17 cellular contexts compared by ENCODE assay signal in genomic region chr22:50676211-50676636, GRCh38. TPM values are rescaled to one million over a fixed set of nuclear protein-coding genes. Genes with fewer than 3 reads are reported as not detected.
A peak's percentile ranks its signal among the peaks of the same experiment; 100 is the strongest.
DNase-seq lines count a peak whose midpoint lies in the region; ATAC-seq and TF ChIP-seq lines count a peak whose summit lies in the region.
"Had no signal": no experiment of that assay in that cellular context is flagged by ENCODE, and none has a peak within 500 bp of the region (broad histone marks: within the 10 kb centered on the region; RNA-seq: fewer than 3 reads in every experiment).

No MANE protein-coding gene starts in this region.

- peaks cover 23 to 35% of the 10 kb centered on the region in 2 donors for H3K27me3 Mint-ChIP-seq in natural killer cell (ENCODE audit: low read depth in 2 of 2)
- H3K27me3 Mint-ChIP-seq in natural killer cell treated with Interleukin-12 subunit alpha and Interleukin-12 subunit beta and Interleukin-15 and Interleukin-18, amount 100 ng/mL, for 72 hours = peaks cover 25 to 29% of the 10 kb centered on the region in 2 donors

- peak overlapping the region; percentile 9 for H3K4me3 Mint-ChIP-seq in natural killer cell
- H3K4me3 Mint-ChIP-seq in natural killer cell treated with Interleukin-12 subunit alpha and Interleukin-12 subunit beta and Interleukin-15 and Interleukin-18, amount 100 ng/mL, for 72 hours = no peak overlapping the region
- H3K4me3 Mint-ChIP-seq: dendritic cell treated with granulocyte-macrophage colony-stimulating factor and Interleukin-4, amounts not matched to agents 40 ng/mL and 50 ng/mL, for 4 days; HFFc6 had no signal

- no peaks in the 10 kb centered on the region for H3K36me3 ChIP-seq in right atrium auricular region
- H3K36me3 ChIP-seq in osteoblast (ENCODE audit: insufficient read depth, low read length) = no peaks in the 10 kb centered on the region
- H3K36me3 ChIP-seq in transverse colon = no peaks in the 10 kb centered on the region

- H3K4me3 ChIP-seq in right atrium auricular region (peak overlapping the region; percentile 14 to 56), osteoblast (ENCODE audit: insufficient read depth, low read length) (no peak overlapping the region), transverse colon (no peak overlapping the region)
- H3K4me3 ChIP-seq: K562 had no signal

- no peaks in the 10 kb centered on the region for H3K9me3 ChIP-seq in right atrium auricular region
- H3K9me3 ChIP-seq in osteoblast (ENCODE audit: low read depth, low read length) = no peaks in the 10 kb centered on the region
- no peaks in the 10 kb centered on the region for H3K9me3 ChIP-seq in transverse colon

- no peak for TF ChIP-seq EP300 in transverse colon (IDR thresholded peaks at IDR 0.05; ENCODE audit: low read depth)

- no peaks in the 10 kb centered on the region for H4K20me1 ChIP-seq in osteoblast (ENCODE audit: insufficient read depth, low read length)

- peaks cover 0 to 30% of the 10 kb centered on the region in 2 donors for H3K4me1 Mint-ChIP-seq in natural killer cell
- peaks cover 6 to 17% of the 10 kb centered on the region in 2 donors for H3K4me1 Mint-ChIP-seq in natural killer cell treated with Interleukin-12 subunit alpha and Interleukin-12 subunit beta and Interleukin-15 and Interleukin-18, amount 100 ng/mL, for 72 hours (ENCODE audit: low read depth in 2 of 2)

- H3K27me3 ChIP-seq in right atrium auricular region (peaks cover 7 to 8% of the 10 kb centered on the region in 2 donors), osteoblast (ENCODE audit: insufficient read depth, low read length) (peaks cover 32% of the 10 kb centered on the region), transverse colon (peaks cover 41% of the 10 kb centered on the region)

- peaks cover 0 to 31% of the 10 kb centered on the region in 2 donors for H3K4me1 ChIP-seq in right atrium auricular region
- no peaks in the 10 kb centered on the region for H3K4me1 ChIP-seq in osteoblast (ENCODE audit: insufficient read depth, low read length)
- peaks cover 4 to 12% (median 8%) of the 10 kb centered on the region in 4 donors for H3K4me1 ChIP-seq in transverse colon

- DNase-seq in natural killer cell (no peak), right atrium auricular region (ENCODE audit: low spot score) (peak; percentile 18), osteoblast (ENCODE audit: insufficient read length, low spot score, missing footprints) (peak; percentile 53), transverse colon (no peak), T-helper 9 cell (no peak)
- no peak for DNase-seq in natural killer cell treated with Interleukin-12 subunit alpha and Interleukin-12 subunit beta and Interleukin-15 and Interleukin-18, amount 100 ng/mL, for 72 hours (ENCODE audit: low spot score)
- DNase-seq in effector CD4-positive, alpha-beta T cell = no peak
- DNase-seq in stimulated activated CD4-positive, alpha-beta T cell treated with anti-CD3 and anti-CD28 coated beads, Interleukin-2, amount 100 ng/mL, for 48 hours = no peak
- DNase-seq: activated CD4-positive, alpha-beta T cell treated with anti-CD3 and anti-CD28 coated beads, Interleukin-2, amount 50 U/mL, for 1 hour; activated effector memory CD4-positive, alpha-beta T cell treated with Interleukin-2 at 50 U/mL for 16 hours; anterior cingulate cortex; HFFc6; mesendoderm; NK-92 treated with Interleukin-12 subunit alpha and Interleukin-12 subunit beta, amount 100 ng/mL, for 24 hours; SHP77 treated with DMSO at 0.1 percent for 48 hours had no signal

- in situ Hi-C loops in transverse colon (cut with MboI; ENCODE audit: low pct_ligation_motif_present in 1 of 4, low pct_unique_long_range_greater_than_20kb in 1 of 4, low sequenced_read_pairs in 3 of 4) = no loop called here

- no peaks in the 10 kb centered on the region for H3K36me3 Mint-ChIP-seq in natural killer cell
- no peaks in the 10 kb centered on the region for H3K36me3 Mint-ChIP-seq in natural killer cell treated with Interleukin-12 subunit alpha and Interleukin-12 subunit beta and Interleukin-15 and Interleukin-18, amount 100 ng/mL, for 72 hours

- H3K9me3 Mint-ChIP-seq in natural killer cell = no peaks in the 10 kb centered on the region
- H3K9me3 Mint-ChIP-seq in natural killer cell treated with Interleukin-12 subunit alpha and Interleukin-12 subunit beta and Interleukin-15 and Interleukin-18, amount 100 ng/mL, for 72 hours = no peaks in the 10 kb centered on the region
- H3K9me3 Mint-ChIP-seq: dendritic cell treated with granulocyte-macrophage colony-stimulating factor and Interleukin-4, amounts not matched to agents 40 ng/mL and 50 ng/mL, for 4 days had no signal

- H3K27ac ChIP-seq in right atrium auricular region (no peak overlapping the region), osteoblast (ENCODE audit: low read depth, low read length) (no peak overlapping the region), transverse colon (no peak overlapping the region)

- no peak overlapping the region for H2AFZ ChIP-seq in osteoblast (ENCODE audit: low read length)

- intact Hi-C loops in natural killer cell (cut with micrococcal nuclease) (no loop called here), transverse colon (cut with DNase I; ENCODE audit: low total_unique reads) (no loop called here)

- no peak for TF ChIP-seq POLR2A in transverse colon (IDR thresholded peaks at IDR 0.05)

- no peak overlapping the region for H3K4me2 ChIP-seq in osteoblast (ENCODE audit: insufficient read depth, low read length)

- no peaks in the 10 kb centered on the region for H3K79me2 ChIP-seq in osteoblast (ENCODE audit: insufficient read depth, low read length)

- ATAC-seq in natural killer cell = no peak
- ATAC-seq in natural killer cell treated with Interleukin-12 subunit alpha and Interleukin-12 subunit beta and Interleukin-15 and Interleukin-18, amount 100 ng/mL, for 72 hours = no peak
- ATAC-seq: K562 had no signal

- 96 to 100% methylated on average over 1 to 14 of the region's 14 CpGs for WGBS in transverse colon (ENCODE audit: low coverage in 1 of 2), 2 donors

- TF ChIP-seq CTCF in natural killer cell (IDR thresholded peaks at IDR 0.05) (no peak), right atrium auricular region (IDR thresholded peaks at IDR 0.05) (no peak), osteoblast (IDR thresholded peaks at IDR 0.05; ENCODE audit: extremely low read depth, low read depth, low read length) (no peak), transverse colon (IDR thresholded peaks at IDR 0.05) (no peak)

- H3K27ac Mint-ChIP-seq in natural killer cell = no peak overlapping the region
- no peak overlapping the region for H3K27ac Mint-ChIP-seq in natural killer cell treated with Interleukin-12 subunit alpha and Interleukin-12 subunit beta and Interleukin-15 and Interleukin-18, amount 100 ng/mL, for 72 hours
- H3K27ac Mint-ChIP-seq: dendritic cell treated with granulocyte-macrophage colony-stimulating factor and Interleukin-4, amounts not matched to agents 40 ng/mL and 50 ng/mL, for 4 days; HFFc6 had no signal

RNA-seq across cellular contexts. Expression of gene SHANK3, which starts 3.6 kb away (rescaled TPM):
- total RNA-seq in natural killer cell (under 1 TPM in 1 of 3 donors, not detected in 2; 0.07 TPM), right atrium auricular region (10 to 100 TPM in 1 of 2 donors, 1 to 10 TPM in 1; 8.2 to 12.3 TPM), osteoblast (0.36 and 0.59 TPM in 2 replicates), transverse colon (10 to 100 TPM in 1 of 4 donors, 1 to 10 TPM in 3; 2.7 to 30.3 (median 6.3) TPM)
- total RNA-seq in natural killer cell treated with Interleukin-12 subunit alpha and Interleukin-12 subunit beta and Interleukin-15 and Interleukin-18, amount 100 ng/mL, for 72 hours = not detected

RNA-seq across cellular contexts. Expression of gene ARSA, which starts 48.3 kb away (rescaled TPM):
- 10 to 100 TPM; 69.2 to 77.8 (median 69.3) TPM for total RNA-seq in natural killer cell
- 10 to 100 TPM; 35.7 to 38.9 TPM for total RNA-seq in natural killer cell treated with Interleukin-12 subunit alpha and Interleukin-12 subunit beta and Interleukin-15 and Interleukin-18, amount 100 ng/mL, for 72 hours
- 10 to 100 TPM; 30.7 to 38.9 TPM for total RNA-seq in right atrium auricular region
- total RNA-seq in osteoblast = 35.1 and 38.4 TPM in 2 replicates
- total RNA-seq in transverse colon = 100 to 1,000 TPM in 2 of 4 donors, 10 to 100 TPM in 2; 81.2 to 253 (median 99.1) TPM

Comparison
In these comparisons a context has a peak if more than half of its experiments do, and no peak if none do; other contexts are left out.
1. DNase-seq: peak in right atrium auricular region (single experiment) and osteoblast (single experiment); none in natural killer cell (single experiment), natural killer cell treated with Interleukin-12 subunit alpha and Interleukin-12 subunit beta and Interleukin-15 and Interleukin-18, amount 100 ng/mL, for 72 hours (single experiment), transverse colon (single experiment), effector CD4-positive, alpha-beta T cell (single experiment), stimulated activated CD4-positive, alpha-beta T cell treated with anti-CD3 and anti-CD28 coated beads, Interleukin-2, amount 100 ng/mL, for 48 hours (0 of 2) and T-helper 9 cell (single experiment).
2. H3K4me3 ChIP-seq: peak in right atrium auricular region (2 of 2); none in osteoblast (single experiment) and transverse colon (0 of 4).